ENCODE assay signal across 8 cellular contexts in genomic region chr16:21801538-21802351, GRCh38. TPM values are rescaled to one million over a fixed set of nuclear protein-coding genes. Genes with fewer than 3 reads are reported as not detected.
DNase-seq lines count a peak whose midpoint lies in the region; ATAC-seq, FAIRE-seq and TF ChIP-seq lines count a peak whose summit lies in the region.
"Not testable (repeated sequence)": the region's sequence is repeated elsewhere in the genome, so short reads cannot be mapped to it uniquely, and the experiment has no call there.

No MANE protein-coding gene starts in this region.

- peak; percentile 21 for DNase-seq in DMS114 treated with DMSO at 0.1 percent for 48 hours (lab: John Stamatoyannopoulos, UW; ENCODE audit: unreplicated experiment)
- peak; percentile 8 for DNase-seq in NCI-H82 treated with DMSO at 0.1 percent for 48 hours (lab: John Stamatoyannopoulos, UW; ENCODE audit: unreplicated experiment)
- peak; percentile 53 for DNase-seq in bronchial epithelial cell (ENCODE audit: low read depth)
- peak in 2 of 5 donors; percentile 18 to 24 for DNase-seq in heart left ventricle
- DNase-seq in natural killer cell; thoracic aorta (ENCODE audit: low spot score): not testable (repeated sequence)

- 54 to 63% (median 62%) methylated on average over 11 to 13 of the region's 13 CpGs for WGBS in heart left ventricle, 4 donors

- H3K27ac ChIP-seq in heart left ventricle, result peak overlapping the region in 1 of 12 donors; percentile 71
- not testable (repeated sequence) for H3K27ac ChIP-seq in thoracic aorta

- H3K36me3 ChIP-seq in bronchial epithelial cell (ENCODE audit: control insufficient read depth, insufficient read depth, low read length); thoracic aorta: not testable (repeated sequence)
- peaks cover 0 to 25% (median 6%) of the 10 kb centered on the region in 9 donors for H3K36me3 ChIP-seq in heart left ventricle

- not testable (repeated sequence) for TF ChIP-seq POLR2A in heart left ventricle (IDR thresholded peaks at IDR 0.05)

- not testable (repeated sequence) for FAIRE-seq in bronchial epithelial cell (lab: Jason Lieb, UNC)

- H3K4me3 Mint-ChIP-seq in natural killer cell, result not testable (repeated sequence)

- H3K27me3 Mint-ChIP-seq in natural killer cell (ENCODE audit: low read depth in 2 of 2), result not testable (repeated sequence)

- TF ChIP-seq EP300 in Ishikawa (IDR thresholded peaks at IDR 0.05; ENCODE audit: borderline replicate concordance), result not testable (repeated sequence)

- peak; percentile 75 to 80 (median 76) for ATAC-seq in heart left ventricle
- peak in 2 of 3 donors; percentile 26 to 49 for ATAC-seq in natural killer cell
- not testable (repeated sequence) for ATAC-seq in thoracic aorta (ENCODE audit: insufficient number of reproducible peaks, low FRiP score, low read depth)

- not testable (repeated sequence) for H3K4me1 ChIP-seq in heart left ventricle; thoracic aorta (ENCODE audit: control insufficient read depth in 1 of 2, low read depth in 2 of 2)

- 0 out of 2 replicates have a peak, but pooled peaks have one; percentile 18 for TF ChIP-seq CTCF in WI38 (IDR thresholded peaks at IDR 0.05; ENCODE audit: low read depth, low read length)
- TF ChIP-seq CTCF in bronchial epithelial cell (IDR thresholded peaks at IDR 0.05; ENCODE audit: insufficient read depth, low read length, severe bottlenecking), result peak; percentile 56
- TF ChIP-seq CTCF in heart left ventricle (IDR thresholded peaks at IDR 0.05), result peak; percentile 34 to 59 (median 51)
- TF ChIP-seq CTCF in natural killer cell (IDR thresholded peaks at IDR 0.05), result peak; percentile 38
- TF ChIP-seq CTCF in thoracic aorta (IDR thresholded peaks at IDR 0.05), result peak; percentile 17

- H3K27ac Mint-ChIP-seq in natural killer cell, result not testable (repeated sequence)

- H3K4me1 Mint-ChIP-seq in natural killer cell, result not testable (repeated sequence)

- intact Hi-C loops in heart left ventricle (cut with DNase I); natural killer cell (cut with micrococcal nuclease): not testable (repeated sequence)

- H3K4me3 ChIP-seq in WI38 (ENCODE audit: low read depth, low read length); bronchial epithelial cell (ENCODE audit: low read depth, low read length); heart left ventricle; thoracic aorta: not testable (repeated sequence)

- not testable (repeated sequence) for H3K9me3 Mint-ChIP-seq in natural killer cell

- not testable (repeated sequence) for H3K36me3 Mint-ChIP-seq in natural killer cell

- peak; percentile 71 for TF ChIP-seq RAD21 in Ishikawa (IDR thresholded peaks at IDR 0.05; ENCODE audit: low read depth)

- not testable (repeated sequence) for H3K27me3 ChIP-seq in bronchial epithelial cell (ENCODE audit: control insufficient read depth, insufficient read depth, low read length); heart left ventricle; thoracic aorta (replicated peaks; ENCODE audit: insufficient read depth)

- not testable (repeated sequence) for H3K9me3 ChIP-seq in heart left ventricle, thoracic aorta

RNA-seq across cellular contexts. Expression of gene NPIPB4, which starts 55.8 kb away (rescaled TPM):
- total RNA-seq in bronchial epithelial cell (22.9 and 27.1 TPM in 2 replicates), heart left ventricle (10 to 100 TPM in 8 of 9 donors, 1 to 10 TPM in 1; 4.4 to 71.4 (median 24.8) TPM), natural killer cell (100 to 1,000 TPM; 320 to 433 (median 419) TPM), thoracic aorta (100 to 1,000 TPM; 114 to 140 TPM)
- 10 to 100 TPM; 12.8 to 19.9 TPM for polyA plus RNA-seq in heart left ventricle
